8 cellular contexts compared by ENCODE assay signal in genomic region chr5:95861858-95862561, GRCh38. TPM values are rescaled to one million over a fixed set of nuclear protein-coding genes. Genes with fewer than 3 reads are reported as not detected.
A peak's percentile ranks its signal among the peaks of the same experiment; 100 is the strongest.
DNase-seq lines count a peak whose midpoint lies in the region; ATAC-seq and TF ChIP-seq lines count a peak whose summit lies in the region.

No MANE protein-coding gene starts in this region.

- H3K36me3 ChIP-seq in BLaER1 (no peaks in the 10 kb centered on the region), breast epithelium (no peaks in the 10 kb centered on the region), parathyroid adenoma (ENCODE audit: control insufficient read depth, insufficient read depth, low read length) (no peaks in the 10 kb centered on the region), H7 (replicated peaks; ENCODE audit: control insufficient read depth, insufficient read depth, low read length) (no peaks in the 10 kb centered on the region)

- H3K4me2 ChIP-seq in BLaER1: peak overlapping the region; percentile 80
- H3K4me2 ChIP-seq in parathyroid adenoma (ENCODE audit: low read length): peak overlapping the region; percentile 55

- H3K27me3 Mint-ChIP-seq in effector memory CD8-positive, alpha-beta T cell: peaks cover 0 to 11% of the 10 kb centered on the region in 2 donors

- ATAC-seq in GM21447 (IDR thresholded peaks at IDR 0.05; ENCODE audit: unreplicated experiment): no peak
- ATAC-seq in effector memory CD8-positive, alpha-beta T cell (replicated peaks): no peak

- H3K27ac Mint-ChIP-seq in effector memory CD8-positive, alpha-beta T cell: no peak overlapping the region

- H3K9me3 ChIP-seq in BLaER1 (no peaks in the 10 kb centered on the region), breast epithelium (no peaks in the 10 kb centered on the region), parathyroid adenoma (ENCODE audit: control insufficient read depth, low read length) (no peaks in the 10 kb centered on the region)

- H3K4me3 ChIP-seq in BLaER1 (no peak overlapping the region), breast epithelium (peak overlapping the region in 1 of 3 donors; percentile 9), parathyroid adenoma (ENCODE audit: low read depth, low read length) (no peak overlapping the region), H7 (ENCODE audit: insufficient read depth, low read depth, low read length) (no peak overlapping the region)

- H3K27me3 ChIP-seq in BLaER1: no peaks in the 10 kb centered on the region
- no peaks in the 10 kb centered on the region for H3K27me3 ChIP-seq in breast epithelium
- no peaks in the 10 kb centered on the region for H3K27me3 ChIP-seq in parathyroid adenoma (ENCODE audit: control insufficient read depth, insufficient read depth, low read length)
- no peaks in the 10 kb centered on the region for H3K27me3 ChIP-seq in H7 (ENCODE audit: control insufficient read depth, insufficient read depth, low read length)

- H3K4me1 ChIP-seq in BLaER1 (peaks cover 83% of the 10 kb centered on the region), breast epithelium (no peaks in the 10 kb centered on the region), parathyroid adenoma (peaks cover 35% of the 10 kb centered on the region)

- no peak overlapping the region for H3K4me3 Mint-ChIP-seq in effector memory CD8-positive, alpha-beta T cell

- peaks cover 5% of the 10 kb centered on the region for H3K36me3 Mint-ChIP-seq in effector memory CD8-positive, alpha-beta T cell (ENCODE audit: insufficient read depth)

- H4K20me1 ChIP-seq in BLaER1: no peaks in the 10 kb centered on the region

- H3K27ac ChIP-seq in BLaER1 (peak overlapping the region; percentile 18), breast epithelium (peak overlapping the region; percentile 59 to 61), parathyroid adenoma (peak overlapping the region; percentile 91)

- peaks cover 0 to 6% of the 10 kb centered on the region in 2 donors for H3K4me1 Mint-ChIP-seq in effector memory CD8-positive, alpha-beta T cell (ENCODE audit: low read depth in 2 of 2)

- peak overlapping the region; percentile 86 for H2AFZ ChIP-seq in parathyroid adenoma

- TF ChIP-seq POLR2A in breast epithelium (IDR thresholded peaks at IDR 0.05): no peak

- intact Hi-C loops in breast epithelium (cut with DNase I; ENCODE audit: low total_unique reads): no loop called here

- H3K9ac ChIP-seq in BLaER1 (no peak overlapping the region), parathyroid adenoma (no peak overlapping the region)

- DNase-seq in NCI-H69 (lab: John Stamatoyannopoulos, UW) (peak; percentile 20), breast epithelium (ENCODE audit: low spot score in 2 of 2) (no peak), H7 (no peak), NCI-H345 (lab: John Stamatoyannopoulos, UW) (no peak)
- no peak for DNase-seq in effector memory CD8-positive, alpha-beta T cell

- H3K79me2 ChIP-seq in parathyroid adenoma: no peaks in the 10 kb centered on the region

- H3K9me3 Mint-ChIP-seq in effector memory CD8-positive, alpha-beta T cell: no peaks in the 10 kb centered on the region

- TF ChIP-seq CTCF in breast epithelium (IDR thresholded peaks at IDR 0.05) (peak in 1 of 3 donors; percentile 15), parathyroid adenoma (IDR thresholded peaks at IDR 0.05) (no peak)

RNA-seq across cellular contexts. Expression of gene GLRX, which starts 39.5 kb away (rescaled TPM):
- total RNA-seq in breast epithelium: 100 to 1,000 TPM in 1 of 3 donors, 10 to 100 TPM in 2; 42.1 to 106 (median 72.8) TPM
- total RNA-seq in H7 (2014; rRNA removed; shearing (Covaris generic)): 25.0 and 41.6 TPM in 2 replicates

Comparison
In these comparisons a context has a peak if more than half of its experiments do, and no peak if none do; other contexts are left out.
1. H3K27ac ChIP-seq: peak in every context shown above with its lines; median percentile 91 in parathyroid adenoma; 60 in breast epithelium; 18 in BLaER1.